ENCODE assay signal across 20 cellular contexts in genomic region chr6:29141606-29142005, GRCh38. TPM values are rescaled to one million over a fixed set of nuclear protein-coding genes. Genes with fewer than 3 reads are reported as not detected.
DNase-seq lines count a peak whose midpoint lies in the region; FAIRE-seq and TF ChIP-seq lines count a peak whose summit lies in the region.
"Had no signal": no experiment of that assay in that cellular context is flagged by ENCODE, and none has a peak within 500 bp of the region (broad histone marks: within the 10 kb centered on the region; RNA-seq: fewer than 3 reads in every experiment).

No MANE protein-coding gene starts in this region.

- no peak overlapping the region for H3K4me3 ChIP-seq in Caco-2 (ENCODE audit: low read depth, low read length)
- H3K4me3 ChIP-seq: A549; BLaER1 treated with 17β-estradiol and CSF1 and Interleukin-3, amounts not matched to agents 10 nM and 100 nM had no signal

- FAIRE-seq in RCC 7860 (lab: Jason Lieb, UNC) (peak; percentile 67), islet of Langerhans (lab: Jason Lieb, UNC) (peak; percentile 41)
- FAIRE-seq: A549, D721Med, GM12891, GM19239 had no signal

- peaks cover 14% of the 10 kb centered on the region for H3K4me1 Mint-ChIP-seq in Caco-2 (ENCODE audit: low read depth, unreplicated experiment)
- H3K4me1 Mint-ChIP-seq: B cell; CD4-positive, alpha-beta memory T cell; CD4-positive, CD25-positive, alpha-beta regulatory T cell; CD8-positive, alpha-beta memory T cell had no signal

- H3K9me3 ChIP-seq in Caco-2, result no peaks in the 10 kb centered on the region
- H3K9me3 ChIP-seq: A549 had no signal

- peaks cover 31% of the 10 kb centered on the region for H3K4me1 ChIP-seq in Caco-2
- H3K4me1 ChIP-seq: A549; BLaER1 treated with 17β-estradiol and CSF1 and Interleukin-3, amounts not matched to agents 10 nM and 100 nM had no signal

- CTCF ChIA-PET in Caco-2 (lab: Charles Lee), result no interaction called here

- H3K9me3 Mint-ChIP-seq in Caco-2 (ENCODE audit: unreplicated experiment), result peaks cover 7% of the 10 kb centered on the region

- TF ChIP-seq CTCF in Caco-2 (IDR thresholded peaks at IDR 0.05; ENCODE audit: insufficient read depth in 1 of 2, low read depth in 1 of 2, low read length in 1 of 2, severe bottlenecking in 1 of 2, unreplicated experiment in 1 of 2), result no peak

- DNase-seq in DMS53 (lab: John Stamatoyannopoulos, UW), result peak; percentile 6
- no peak for DNase-seq in DMS53 treated with DMSO at 0.1 percent for 48 hours (lab: John Stamatoyannopoulos, UW; ENCODE audit: unreplicated experiment)
- peak; percentile 78 for DNase-seq in RCC 7860 (ENCODE audit: low spot score)
- DNase-seq in Caco-2, result no peak
- DNase-seq: AML-193; Calu3; CD4-positive, alpha-beta memory T cell; CD4-positive, CD25-positive, alpha-beta regulatory T cell; CD8-positive, alpha-beta memory T cell; COR-L47; DMS79 treated with DMSO at 0.1 percent for 48 hours; GF-D8 had no signal

- no peaks in the 10 kb centered on the region for H3K27me3 Mint-ChIP-seq in Caco-2 (ENCODE audit: insufficient read depth, unreplicated experiment)

- no peak overlapping the region for H3K4me3 Mint-ChIP-seq in Caco-2 (ENCODE audit: unreplicated experiment)
- H3K4me3 Mint-ChIP-seq: B cell; CD4-positive, alpha-beta memory T cell; CD4-positive, CD25-positive, alpha-beta regulatory T cell; CD8-positive, alpha-beta memory T cell had no signal

- intact Hi-C loops in Caco-2 (cut with micrococcal nuclease; ENCODE audit: unreplicated experiment), result no loop called here

- H3K36me3 Mint-ChIP-seq in Caco-2 (ENCODE audit: insufficient read depth, unreplicated experiment), result no peaks in the 10 kb centered on the region
- H3K36me3 Mint-ChIP-seq: CD4-positive, alpha-beta memory T cell; CD4-positive, CD25-positive, alpha-beta regulatory T cell; CD8-positive, alpha-beta memory T cell had no signal

- H3K36me3 ChIP-seq in Caco-2 (ENCODE audit: control insufficient read depth, insufficient read depth, low read length), result no peaks in the 10 kb centered on the region
- H3K36me3 ChIP-seq: BLaER1 treated with 17β-estradiol and CSF1 and Interleukin-3, amounts not matched to agents 10 nM and 100 nM had no signal

- no peaks in the 10 kb centered on the region for H3K27me3 ChIP-seq in Caco-2 (replicated peaks; ENCODE audit: control insufficient read depth, insufficient read depth, low read length)
- H3K27me3 ChIP-seq: BLaER1 treated with 17β-estradiol and CSF1 and Interleukin-3, amounts not matched to agents 10 nM and 100 nM had no signal

- H3K27ac Mint-ChIP-seq in Caco-2 (ENCODE audit: unreplicated experiment), result no peak overlapping the region
- H3K27ac Mint-ChIP-seq: B cell; CD4-positive, alpha-beta memory T cell; CD4-positive, CD25-positive, alpha-beta regulatory T cell; CD8-positive, alpha-beta memory T cell had no signal

- POLR2A ChIA-PET in Caco-2 (lab: Charles Lee), result no interaction called here

- no TSS peak for BruUV-seq in Caco-2 (replicated peaks; lab: Mats Ljungman, UMichigan)

RNA-seq across cellular contexts. Expression of gene OR2J2, which starts 29.1 kb away (rescaled TPM):
- not detected in 2 replicates for total RNA-seq in Caco-2 (2022)
- total RNA-seq: A172; B cell; Calu3; CD4-positive, alpha-beta memory T cell; CD4-positive, CD25-positive, alpha-beta regulatory T cell; CD8-positive, alpha-beta memory T cell had no signal

RNA-seq across cellular contexts. Expression of gene OR2J3, which starts 33.7 kb away (rescaled TPM):
- total RNA-seq in Caco-2 (2022), result not detected in 2 replicates
- total RNA-seq: A172; B cell; Calu3; CD4-positive, alpha-beta memory T cell; CD4-positive, CD25-positive, alpha-beta regulatory T cell; CD8-positive, alpha-beta memory T cell had no signal

RNA-seq across cellular contexts. Expression of gene OR2J1, which starts 42.3 kb away (rescaled TPM):
- total RNA-seq in Caco-2 (2022), result not detected in 2 replicates
- total RNA-seq: A172; B cell; Calu3; CD4-positive, alpha-beta memory T cell; CD4-positive, CD25-positive, alpha-beta regulatory T cell; CD8-positive, alpha-beta memory T cell had no signal

RNA-seq across cellular contexts. Expression of gene OR2B3, which starts 54.5 kb away (rescaled TPM):
- not detected in 2 replicates for total RNA-seq in Caco-2 (2022)
- total RNA-seq: A172; B cell; Calu3; CD4-positive, alpha-beta memory T cell; CD4-positive, CD25-positive, alpha-beta regulatory T cell; CD8-positive, alpha-beta memory T cell had no signal

Comparison
In these comparisons a context has a peak if more than half of its experiments do, and no peak if none do; other contexts are left out.
1. DNase-seq: peak in DMS53 (single experiment) and RCC 7860 (single experiment); none in DMS53 treated with DMSO at 0.1 percent for 48 hours (single experiment) and Caco-2 (0 of 2).